Comparison of ENCODE assay signal across 8 cellular contexts in genomic region chr16:57184890-57185445, GRCh38. TPM values are rescaled to one million over a fixed set of nuclear protein-coding genes. Genes with fewer than 3 reads are reported as not detected.
DNase-seq lines count a peak whose midpoint lies in the region; ATAC-seq and TF ChIP-seq lines count a peak whose summit lies in the region.

No MANE protein-coding gene starts in this region.

- H3K27me3 ChIP-seq in DND-41 (ENCODE audit: insufficient read depth, low read length, poor library complexity) = no peaks in the 10 kb centered on the region
- H3K27me3 ChIP-seq in trophoblast cell (ENCODE audit: insufficient read depth, low read length) = no peaks in the 10 kb centered on the region

- peak overlapping the region; percentile 70 for H2BK5ac ChIP-seq in trophoblast cell (ENCODE audit: low read depth, low read length, poor library complexity)

- H4K8ac ChIP-seq in trophoblast cell (ENCODE audit: low read depth, low read length) = peak overlapping the region; percentile 97

- H3K4me3 ChIP-seq in DND-41 (ENCODE audit: low read depth in 1 of 2, low read length in 2 of 2) (peak overlapping the region; percentile 91 to 94), OCI-LY7 (ENCODE audit: low read depth, low read length, poor library complexity, severe bottlenecking) (peak overlapping the region; percentile 87), epithelial cell of esophagus (ENCODE audit: low read length) (peak overlapping the region; percentile 94), trophoblast cell (ENCODE audit: low read depth, low read length) (peak overlapping the region; percentile 96)

- peaks cover 15% of the 10 kb centered on the region for H3K79me1 ChIP-seq in trophoblast cell (ENCODE audit: low read length)

- peak overlapping the region; percentile 36 for H2AK5ac ChIP-seq in trophoblast cell (ENCODE audit: low read length)

- H3K27ac ChIP-seq in DND-41 (ENCODE audit: low read length) = peak overlapping the region; percentile 87
- H3K27ac ChIP-seq in OCI-LY7 (ENCODE audit: low read depth, low read length, poor library complexity, severe bottlenecking) = peak overlapping the region; percentile 60
- H3K27ac ChIP-seq in trophoblast cell (ENCODE audit: low read depth, low read length) = peak overlapping the region; percentile 48

- H3K36me3 ChIP-seq in DND-41 (ENCODE audit: insufficient read depth, low read length) (peaks cover 11% of the 10 kb centered on the region; the same call in 1 of the 2 replicates), OCI-LY7 (ENCODE audit: insufficient read depth, low read length) (peaks cover 10% of the 10 kb centered on the region), trophoblast cell (ENCODE audit: control insufficient read depth in 1 of 2, insufficient read depth in 2 of 2, low read length in 2 of 2) (peaks cover 3% of the 10 kb centered on the region in 2 experiments)

- H2BK120ac ChIP-seq in trophoblast cell (ENCODE audit: insufficient read depth, low read length, poor library complexity) = no peak overlapping the region

- H4K20me1 ChIP-seq in DND-41 (ENCODE audit: insufficient read depth, low read length) (peaks cover 19% of the 10 kb centered on the region), OCI-LY7 (ENCODE audit: insufficient read depth, low read length) (no peaks in the 10 kb centered on the region; the same call in 1 of the 2 replicates)

- CTCF ChIA-PET in OCI-LY7 (lab: Charles Lee; ENCODE audit: unreplicated experiment) = no interaction called here

- no CpG with 5 or more reads among the region's 15 CpGs for WGBS in trophoblast cell (ENCODE audit: extremely low coverage, insufficient coverage, insufficient read length)

- no peaks in the 10 kb centered on the region for H3K9me2 ChIP-seq in OCI-LY7 (ENCODE audit: insufficient read depth, low read length)

- H3K18ac ChIP-seq in trophoblast cell (ENCODE audit: low read length) = peak overlapping the region; percentile 76

- POLR2A ChIA-PET in OCI-LY7 (lab: Charles Lee) = interaction anchor here (0.6 to 1.3 kb wide), 5 partner anchors 9 to 213 kb away, joined by 3 to 7 read pairs (median 3); no protein-coding TSS in a partner anchor

- H2BK12ac ChIP-seq in trophoblast cell (ENCODE audit: low read length) = no peak overlapping the region

- H2AFZ ChIP-seq in DND-41 (ENCODE audit: low read depth, low read length) = peak overlapping the region; percentile 91
- peak overlapping the region; percentile 55; the same call in 1 of the 2 replicates for H2AFZ ChIP-seq in OCI-LY7 (ENCODE audit: low read length)
- peak overlapping the region; percentile 64 for H2AFZ ChIP-seq in trophoblast cell (ENCODE audit: insufficient read depth, low read length, poor library complexity)

- H4K12ac ChIP-seq in trophoblast cell (ENCODE audit: low read depth, low read length) = peak overlapping the region; percentile 78

- H3K9me3 ChIP-seq in DND-41 (ENCODE audit: insufficient read depth, low read length, severe bottlenecking) (no peaks in the 10 kb centered on the region), OCI-LY7 (ENCODE audit: low read length) (no peaks in the 10 kb centered on the region), trophoblast cell (ENCODE audit: insufficient read depth, low read depth, low read length) (no peaks in the 10 kb centered on the region)

- H3K23ac ChIP-seq in trophoblast cell (ENCODE audit: low read length) = no peak overlapping the region

- TF ChIP-seq CTCF in DND-41 (IDR thresholded peaks at IDR 0.05; ENCODE audit: borderline replicate concordance, extremely low read depth, low read length, poor library complexity, severe bottlenecking) (no peak), OCI-LY7 (conservative IDR thresholded peaks at IDR 0.05; ENCODE audit: low read length) (no peak), epithelial cell of esophagus (IDR thresholded peaks at IDR 0.05; ENCODE audit: insufficient read depth, low read depth, low read length, missing control alignments) (no peak)

- H3K14ac ChIP-seq in trophoblast cell (ENCODE audit: low read length) = peak overlapping the region; percentile 89

- H4K91ac ChIP-seq in trophoblast cell (ENCODE audit: low read depth, low read length) = peak overlapping the region; percentile 95

- ATAC-seq in DND-41 (ENCODE audit: insufficient read depth, low read depth) (no peak), HG02610 (IDR thresholded peaks at IDR 0.05; ENCODE audit: unreplicated experiment) (no peak), GM19035 (IDR thresholded peaks at IDR 0.05; ENCODE audit: unreplicated experiment) (no peak)

- H3K4me2 ChIP-seq in DND-41 (ENCODE audit: insufficient read depth, low read length) = peak overlapping the region; percentile 88
- peak overlapping the region; percentile 83 for H3K4me2 ChIP-seq in OCI-LY7 (ENCODE audit: low read length)
- peak overlapping the region; percentile 62 for H3K4me2 ChIP-seq in trophoblast cell (ENCODE audit: low read length)

- peaks cover 44% of the 10 kb centered on the region for H3K4me1 ChIP-seq in DND-41 (ENCODE audit: insufficient read depth, low read length)
- peaks cover 30% of the 10 kb centered on the region for H3K4me1 ChIP-seq in OCI-LY7 (ENCODE audit: insufficient read depth, low read length, poor library complexity, severe bottlenecking)
- H3K4me1 ChIP-seq in trophoblast cell (ENCODE audit: control insufficient read depth in 1 of 2, insufficient read depth in 2 of 2, low read length in 2 of 2) = peaks cover 2% of the 10 kb centered on the region in 2 experiments

- H3K79me2 ChIP-seq in DND-41 (ENCODE audit: insufficient read depth, low read length) = peaks cover 95% of the 10 kb centered on the region
- peaks cover 89% of the 10 kb centered on the region for H3K79me2 ChIP-seq in OCI-LY7 (ENCODE audit: insufficient read depth, low read depth, low read length)
- peaks cover 16% of the 10 kb centered on the region for H3K79me2 ChIP-seq in trophoblast cell (ENCODE audit: control insufficient read depth, insufficient read depth, low read length, poor library complexity)

- H3K9ac ChIP-seq in DND-41 (ENCODE audit: low read depth, low read length) = peak overlapping the region; percentile 88
- H3K9ac ChIP-seq in trophoblast cell (ENCODE audit: low read length) = peak overlapping the region; percentile 90

- intact Hi-C loops in OCI-LY7 (cut with micrococcal nuclease; ENCODE audit: unreplicated experiment) = loop anchor here (5.0 to 10.0 kb wide), 3 partner anchors 62 to 230 kb away; partner anchors contain the start of gene ARL2BP

- H3K4ac ChIP-seq in trophoblast cell (ENCODE audit: low read depth, low read length) = peak overlapping the region; percentile 76

- DNase-seq in DND-41 = no peak
- DNase-seq in OCI-LY7 (ENCODE audit: low spot score) = peak; percentile 13
- DNase-seq in epithelial cell of esophagus (ENCODE audit: low read depth) = no peak
- peak; percentile 5 to 53 for DNase-seq in trophoblast cell
- DNase-seq in activated gamma-delta T cell treated with Interleukin-2 at 50 U/mL for 16 hours = no peak
- no peak for DNase-seq in GDM1 (lab: John Stamatoyannopoulos, UW)

- no TSS peak for BruUV-seq in OCI-LY7 (replicated peaks; lab: Mats Ljungman, UMichigan)

RNA-seq across cellular contexts. Expression of gene PSME3IP1, which starts 0.9 kb away (rescaled TPM):
- total RNA-seq in OCI-LY7 (2014; rRNA removed; shearing (Covaris generic)) = 89.5 and 111 TPM in 2 replicates
- 152 and 157 TPM in 2 replicates for total RNA-seq in OCI-LY7 (2022)
- polyA plus RNA-seq in trophoblast cell (2013) = 75.9 and 77.8 TPM in 2 replicates

RNA-seq across cellular contexts. Expression of gene RSPRY1, which starts 1.2 kb away (rescaled TPM):
- 17.1 and 25.6 TPM in 2 replicates for total RNA-seq in OCI-LY7 (2014; rRNA removed; shearing (Covaris generic))
- total RNA-seq in OCI-LY7 (2022) = 25.2 and 29.7 TPM in 2 replicates
- polyA plus RNA-seq in trophoblast cell (2013) = 46.5 and 46.7 TPM in 2 replicates

Comparison
In these comparisons a context has a peak if more than half of its experiments do, and no peak if none do; other contexts are left out.
1. DNase-seq: peak in OCI-LY7 (single experiment) and trophoblast cell (2 of 2); none in DND-41 (single experiment), epithelial cell of esophagus (single experiment), activated gamma-delta T cell treated with Interleukin-2 at 50 U/mL for 16 hours (single experiment) and GDM1 (single experiment).
2. Peak in every context shown above with its lines, with median percentiles within 50 percentile points of each other: H2AFZ ChIP-seq, H3K27ac ChIP-seq, H3K4me2 ChIP-seq and H3K4me3 ChIP-seq.